Comparison of ENCODE assay signal across 8 cellular contexts in the genomic region with DNA sequence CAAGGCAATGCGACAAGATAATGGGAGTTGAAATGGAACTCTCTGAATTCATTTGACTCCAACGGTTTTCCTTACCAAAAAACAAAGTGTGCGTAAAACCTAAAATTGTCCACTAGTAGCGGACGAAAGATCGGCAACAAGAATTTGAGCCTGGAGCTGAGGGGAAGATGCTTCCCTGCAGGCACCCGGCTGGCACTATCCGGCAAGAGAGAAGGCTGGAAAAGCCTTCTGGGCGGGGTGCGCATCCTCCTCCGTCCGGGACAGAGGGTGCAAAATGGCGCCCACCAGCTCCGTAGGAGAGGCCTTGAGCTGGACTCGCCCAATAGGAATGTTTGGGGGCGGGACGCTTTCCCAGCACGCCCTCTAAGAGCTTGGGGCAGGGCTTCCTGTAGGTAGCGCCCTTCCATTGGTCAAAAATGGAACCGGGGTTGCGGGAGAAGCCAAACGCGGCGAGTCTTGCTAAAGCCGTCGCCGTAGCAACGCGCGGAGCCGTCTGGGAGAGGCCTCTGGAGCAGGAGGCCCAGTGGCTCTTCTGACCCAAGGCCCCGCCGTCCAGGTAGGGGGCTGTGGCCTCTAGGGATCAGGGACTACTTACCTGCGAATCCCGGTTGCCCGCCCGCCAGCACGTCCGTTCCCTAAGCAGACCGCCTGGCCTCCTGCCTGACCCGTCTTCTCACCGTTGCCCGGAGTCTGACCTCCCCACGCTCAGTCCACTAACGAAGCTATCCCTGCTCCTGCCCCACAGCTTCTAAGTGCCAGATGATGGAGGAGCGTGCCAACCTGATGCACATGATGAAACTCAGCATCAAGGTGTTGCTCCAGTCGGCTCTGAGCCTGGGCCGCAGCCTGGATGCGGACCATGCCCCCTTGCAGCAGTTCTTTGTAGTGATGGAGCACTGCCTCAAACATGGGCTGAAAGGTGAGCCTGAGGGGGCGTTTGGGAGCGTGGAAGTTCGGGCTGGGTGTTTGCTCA. TPM values are rescaled to one million over a fixed set of nuclear protein-coding genes. Genes with fewer than 3 reads are reported as not detected.
DNase-seq lines count a peak whose midpoint lies in the region; ATAC-seq and TF ChIP-seq lines count a peak whose summit lies in the region.

No MANE protein-coding gene starts in this region.

- no peaks in the 10 kb centered on the region for H3K9me3 Mint-ChIP-seq in progenitor cell of endocrine pancreas (ENCODE audit: low read depth)

- peak overlapping the region; percentile 82 for H3K4me3 Mint-ChIP-seq in progenitor cell of endocrine pancreas (ENCODE audit: low read depth)

- H3K36me3 Mint-ChIP-seq in progenitor cell of endocrine pancreas (ENCODE audit: insufficient read depth) = peaks cover 20% of the 10 kb centered on the region

- H3K9me3 ChIP-seq in KOPT-K1 (ENCODE audit: insufficient read depth, low read length, poor library complexity, severe bottlenecking) (no peaks in the 10 kb centered on the region), upper lobe of right lung (no peaks in the 10 kb centered on the region)

- peak overlapping the region; percentile 50 for H3K4me3 ChIP-seq in upper lobe of right lung

- peak overlapping the region; percentile 97 for H3K27ac Mint-ChIP-seq in progenitor cell of endocrine pancreas

- ATAC-seq in GM21619 (IDR thresholded peaks at IDR 0.05; ENCODE audit: unreplicated experiment) (peak; percentile 100), left ventricle myocardium superior (peak; percentile 99), upper lobe of right lung (peak; percentile 100)

- no peak for TF ChIP-seq CTCF in progenitor cell of endocrine pancreas (IDR thresholded peaks at IDR 0.05; ENCODE audit: unreplicated experiment)
- TF ChIP-seq CTCF in upper lobe of right lung (IDR thresholded peaks at IDR 0.05) = peak; percentile 7

- H3K27ac ChIP-seq in KOPT-K1 (ENCODE audit: low read depth, low read length, poor library complexity, severe bottlenecking) = peak overlapping the region; percentile 46
- H3K27ac ChIP-seq in upper lobe of right lung = peak overlapping the region; percentile 77

- H3K27me3 ChIP-seq in upper lobe of right lung = no peaks in the 10 kb centered on the region

- H3K27me3 Mint-ChIP-seq in progenitor cell of endocrine pancreas = no peaks in the 10 kb centered on the region

- DNase-seq in DMS114 treated with DMSO at 0.1 percent for 48 hours (lab: John Stamatoyannopoulos, UW; ENCODE audit: unreplicated experiment) (peak; percentile 97), SW 1271 (lab: John Stamatoyannopoulos, UW) (peak; percentile 99), anterior cingulate cortex (lab: John Stamatoyannopoulos, UW) (peak; percentile 66 to 99 (median 97)), left ventricle myocardium superior (peak; percentile 98), progenitor cell of endocrine pancreas (ENCODE audit: low spot score, unreplicated experiment) (peak; percentile 91), upper lobe of right lung (peak; percentile 99)

- H3K4me1 Mint-ChIP-seq in progenitor cell of endocrine pancreas (ENCODE audit: low read depth) = peaks cover 2% of the 10 kb centered on the region

- intact Hi-C loops in left ventricle myocardium superior (cut with micrococcal nuclease) = no loop called here
- intact Hi-C loops in upper lobe of right lung (cut with DNase I) = no loop called here

- H3K4me1 ChIP-seq in upper lobe of right lung = peaks cover 13% of the 10 kb centered on the region

- H3K36me3 ChIP-seq in KOPT-K1 (ENCODE audit: insufficient read depth, low read length) (peaks cover 42% of the 10 kb centered on the region), upper lobe of right lung (peaks cover 37% of the 10 kb centered on the region)

RNA-seq across cellular contexts. Expression of gene RUFY1, which starts 9.2 kb away (rescaled TPM):
- total RNA-seq in left ventricle myocardium superior (24.5 TPM), progenitor cell of endocrine pancreas (69.1 and 71.2 TPM in 2 replicates), upper lobe of right lung (56.7 TPM)

Comparison
In these comparisons a context has a peak if more than half of its experiments do, and no peak if none do; other contexts are left out.
1. Peak in every context shown above with its lines: DNase-seq, ATAC-seq, H3K4me3 ChIP-seq and H3K27ac ChIP-seq.